Comparison of ENCODE assay signal across 8 cellular contexts in the genomic region with DNA sequence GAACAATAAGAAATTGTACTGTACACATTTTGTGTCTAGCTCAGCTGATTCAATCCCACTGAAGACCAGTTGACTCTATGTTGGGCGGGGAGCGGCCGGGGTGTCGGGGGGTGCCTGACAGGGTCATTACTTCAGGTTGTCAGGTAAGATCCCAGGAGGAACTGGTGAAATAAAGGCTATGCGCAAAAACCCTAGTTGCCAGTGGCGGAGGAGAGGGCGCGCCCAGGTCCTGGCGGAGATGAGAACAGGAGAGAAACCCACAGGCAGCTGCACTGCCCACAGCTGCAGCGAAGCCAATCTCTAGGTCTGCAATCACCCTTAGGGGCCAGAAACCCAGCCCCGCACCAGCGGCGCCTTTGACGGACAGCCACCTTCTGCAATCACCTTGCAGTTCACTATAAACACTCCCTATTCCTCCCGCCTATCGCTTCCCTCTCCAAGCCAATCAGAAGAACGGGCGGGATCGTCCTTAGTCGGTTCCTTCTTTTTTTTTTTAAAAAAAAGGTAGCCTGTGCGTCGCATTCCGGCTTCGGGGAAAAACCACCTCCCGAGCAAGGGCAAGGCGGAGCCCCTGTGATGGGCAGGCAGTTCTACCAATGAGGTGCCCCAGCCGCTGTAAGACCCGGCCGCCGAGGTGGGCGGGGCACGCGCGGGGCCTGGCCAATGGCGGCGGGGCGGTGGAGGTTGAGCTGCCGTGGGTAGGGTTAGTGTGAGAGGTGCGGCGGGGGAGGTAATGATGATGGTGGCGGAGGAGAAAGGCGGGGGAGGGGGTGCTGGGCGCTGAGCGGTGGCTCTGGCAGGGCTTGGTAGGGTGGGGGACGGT. TPM values are rescaled to one million over a fixed set of nuclear protein-coding genes. Genes with fewer than 3 reads are reported as not detected.
DNase-seq lines count a peak whose midpoint lies in the region; ATAC-seq lines count a peak whose summit lies in the region.

A gene (plus strand): TSS at position 707 of the 823 bp plus-strand sequence. CDS start 1,479 bp downstream, outside the sequence.

- peak; percentile 100 for DNase-seq in AG08396 (ENCODE audit: low spot score)
- peak; percentile 99 for DNase-seq in NCI-H345 treated with DMSO at 0.1 percent for 48 hours (lab: John Stamatoyannopoulos, UW; ENCODE audit: unreplicated experiment)
- DNase-seq in activated CD4-positive, CD25-positive, alpha-beta regulatory T cell (lab: John Stamatoyannopoulos, UW) = peak; percentile 94 to 97 (median 97)
- DNase-seq in central memory CD4-positive, alpha-beta T cell = peak; percentile 97
- peak; percentile 96 to 97 (median 97) for DNase-seq in immature natural killer cell
- peak; percentile 99 for DNase-seq in smooth muscle cell of the brain vasculature (ENCODE audit: low read depth, low spot score)

- ATAC-seq in GM19023 (IDR thresholded peaks at IDR 0.05; ENCODE audit: unreplicated experiment) (peak; percentile 95), HG03280 (IDR thresholded peaks at IDR 0.05; ENCODE audit: unreplicated experiment) (peak; percentile 96)

- H3K27ac Mint-ChIP-seq in immature natural killer cell = peak within 1 kb of the TSS; percentile 70 to 93 (median 87)

- peaks cover 3 to 4% (median 4%) of the 10 kb centered on the region in 3 donors for H3K27me3 Mint-ChIP-seq in immature natural killer cell (ENCODE audit: low read depth in 3 of 3)

- peaks cover 30 to 36% of the 10 kb centered on the region in 2 donors for H3K4me1 Mint-ChIP-seq in immature natural killer cell

- no peaks in the 10 kb centered on the region for H3K9me3 Mint-ChIP-seq in immature natural killer cell

- H3K4me3 Mint-ChIP-seq in immature natural killer cell = peak within 1 kb of the TSS; percentile 91 to 97 (median 94)

- H3K36me3 Mint-ChIP-seq in immature natural killer cell = peaks cover 0 to 4% (median 4%) of the 10 kb centered on the region in 3 donors

RNA-seq across cellular contexts. Expression of the gene that starts here (rescaled TPM):
- 10 to 100 TPM in 1 of 3 donors, 1 to 10 TPM in 2; 6.9 to 23.5 (median 9.0) TPM for polyA plus RNA-seq in immature natural killer cell

Comparison
In these comparisons a context has a peak if more than half of its experiments do, and no peak if none do; other contexts are left out.
1. Peak in every context shown above with its lines: DNase-seq and ATAC-seq.